9 cellular contexts compared by ENCODE assay signal in the genomic region with DNA sequence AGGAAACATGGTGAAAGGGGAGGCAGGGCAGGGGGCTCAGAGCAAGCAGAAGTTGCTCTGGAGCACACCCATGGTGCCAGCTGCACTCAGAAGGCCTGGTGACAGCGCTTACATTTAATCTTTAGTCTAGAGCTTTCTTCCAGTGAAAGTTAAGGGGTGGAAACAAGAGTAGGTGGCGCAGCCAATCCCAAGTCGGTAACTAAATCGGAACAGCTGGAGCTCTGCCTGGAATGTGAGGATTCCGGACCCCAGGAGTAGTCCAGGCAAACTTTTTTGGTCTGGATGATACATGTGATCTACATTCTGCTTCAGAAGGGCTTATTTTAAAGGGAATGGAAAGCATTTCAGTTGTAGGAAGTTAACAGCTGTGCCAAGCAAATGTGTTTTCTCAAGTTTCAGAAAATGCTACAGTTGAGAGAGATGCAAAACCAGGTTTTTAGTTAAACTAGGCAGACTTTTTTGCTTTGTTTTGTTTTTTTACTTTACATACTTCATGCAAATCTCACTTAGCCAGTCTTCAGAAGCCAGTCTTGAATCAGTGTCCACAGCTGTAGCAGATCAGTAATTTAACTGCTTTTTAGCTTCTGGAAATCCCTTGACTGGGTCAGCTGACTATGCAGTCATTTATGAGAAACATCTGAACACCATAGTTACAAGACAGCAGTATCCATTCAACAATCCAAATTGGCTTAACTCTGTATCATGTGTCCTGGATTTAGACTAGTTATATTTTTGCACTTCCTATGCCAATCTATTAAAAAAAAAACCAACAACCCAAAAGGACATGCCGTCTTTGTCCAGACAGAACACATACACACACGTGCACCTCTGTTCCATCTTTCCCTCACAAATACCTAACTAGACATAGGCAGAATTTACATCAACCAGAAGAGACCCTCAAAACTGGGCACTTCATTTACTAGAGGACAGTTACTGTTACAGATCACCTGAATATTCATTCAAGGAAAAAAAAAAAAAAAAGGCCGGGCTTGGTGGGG.
A peak's percentile ranks its signal among the peaks of the same experiment; 100 is the strongest.
DNase-seq lines count a peak whose midpoint lies in the region; ATAC-seq and TF ChIP-seq lines count a peak whose summit lies in the region.
"Had no signal": no experiment of that assay in that cellular context is flagged by ENCODE, and none has a peak within 500 bp of the region (broad histone marks: within the 10 kb centered on the region; RNA-seq: fewer than 3 reads in every experiment).

No MANE protein-coding gene starts in this region.

- H3K27me3 ChIP-seq in brain microvascular endothelial cell (replicated peaks) = no peaks in the 10 kb centered on the region

- ATAC-seq in GM19035 (IDR thresholded peaks at IDR 0.05; ENCODE audit: unreplicated experiment) = peak; percentile 64
- ATAC-seq in HG03280 (IDR thresholded peaks at IDR 0.05; ENCODE audit: unreplicated experiment) = peak; percentile 86
- no peak for ATAC-seq in HG02870 (IDR thresholded peaks at IDR 0.05; ENCODE audit: unreplicated experiment)

- peak overlapping the region; percentile 26 for H3K4me3 ChIP-seq in brain microvascular endothelial cell (ENCODE audit: low read depth, low read length)

- in situ Hi-C loops in brain microvascular endothelial cell (cut with HindIII; ENCODE audit: low pct_ligation_motif_present, low sequenced_read_pairs) = no loop called here

- peak overlapping the region; percentile 93 for H3K27ac ChIP-seq in brain microvascular endothelial cell

- no peaks in the 10 kb centered on the region for H3K36me3 ChIP-seq in brain microvascular endothelial cell (replicated peaks)

- TF ChIP-seq CTCF in brain microvascular endothelial cell (IDR thresholded peaks at IDR 0.05; ENCODE audit: low read depth, low read length, missing control alignments) = no peak

- DNase-seq in brain microvascular endothelial cell (peak; percentile 93), iPS-NIHi7 (ENCODE audit: extremely low spot score) (peak; percentile 91), smooth muscle cell of the brain vasculature (ENCODE audit: low read depth, low spot score) (peak; percentile 88), NCI-H774 (lab: John Stamatoyannopoulos, UW) (no peak)
- no peak for DNase-seq in stimulated activated CD4-positive, alpha-beta T cell treated with anti-CD3 and anti-CD28 coated beads, Interleukin-1b, Interleukin-23, amount 100 ng/mL, for 48 hours
- DNase-seq: activated naive CD8-positive, alpha-beta T cell treated with anti-CD3 and anti-CD28 coated beads, Interleukin-2, amount 10 ng/mL, durations not matched to agents 7 days and 5 days had no signal

Comparison
In these comparisons a context has a peak if more than half of its experiments do, and no peak if none do; other contexts are left out.
1. DNase-seq: peak in brain microvascular endothelial cell (single experiment), iPS-NIHi7 (single experiment) and smooth muscle cell of the brain vasculature (single experiment); none in NCI-H774 (single experiment) and stimulated activated CD4-positive, alpha-beta T cell treated with anti-CD3 and anti-CD28 coated beads, Interleukin-1b, Interleukin-23, amount 100 ng/mL, for 48 hours (single experiment).